ENCODE assay signal across 24 cellular contexts in the genomic region with DNA sequence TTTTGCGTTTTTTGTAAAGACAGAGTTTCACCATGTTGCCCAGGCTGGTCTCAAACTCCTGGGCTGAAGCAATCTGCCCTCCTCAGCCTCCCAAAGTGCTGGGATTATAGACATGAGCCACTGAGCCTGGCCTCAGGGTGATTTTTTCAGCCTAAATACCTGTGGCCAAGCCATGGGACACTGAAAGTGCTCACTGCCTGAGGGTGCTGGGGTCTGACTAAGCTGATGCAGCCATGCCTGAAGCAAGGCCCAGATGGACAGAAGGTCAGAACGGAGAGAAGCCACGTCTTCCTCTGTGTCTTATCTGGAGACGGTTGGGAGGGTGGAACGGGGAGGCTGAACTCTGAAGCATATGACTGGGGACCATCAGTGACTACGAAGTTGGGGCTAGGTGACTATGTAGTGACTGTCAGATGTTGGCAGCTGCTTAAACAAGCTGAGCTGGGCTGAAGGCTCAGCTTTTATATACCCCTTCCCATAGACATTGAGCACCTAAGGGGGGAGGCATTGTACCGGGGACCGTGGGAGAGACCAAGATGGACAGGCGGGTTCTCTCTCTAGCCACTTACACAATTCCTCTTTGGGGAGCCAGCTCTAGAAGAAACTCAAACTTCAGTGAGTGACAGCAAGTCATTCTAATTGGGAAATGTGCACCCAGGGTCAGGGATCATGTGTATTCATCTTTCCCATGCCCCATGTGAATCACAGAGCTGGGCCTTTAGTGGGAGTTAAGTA.
"Had no signal": no experiment of that assay in that cellular context is flagged by ENCODE, and none has a peak within 500 bp of the region (broad histone marks: within the 10 kb centered on the region; RNA-seq: fewer than 3 reads in every experiment).

No MANE protein-coding gene starts in this region.

- ATAC-seq: activated CD4-positive, alpha-beta T cell treated with anti-CD3 and anti-CD28 coated beads for 36 hours; activated CD8-positive, alpha-beta T cell treated with anti-CD3 and anti-CD28 coated beads for 36 hours; activated T-cell treated with anti-CD3 and anti-CD28 coated beads, Interleukin-2, amount 50 U/mL, for 72 hours; Right ventricle myocardium inferior; T-cell had no signal

- H3K27me3 Mint-ChIP-seq: activated B cell treated with CpG ODN at 0.5 μM for 24 hours had no signal

- H3K4me1 Mint-ChIP-seq: activated B cell treated with CpG ODN at 0.5 μM for 24 hours; activated CD4-positive, alpha-beta T cell treated with anti-CD3 and anti-CD28 coated beads for 36 hours; activated naive CD8-positive, alpha-beta T cell treated with anti-CD3 and anti-CD28 coated beads, Interleukin-2, amount 10 ng/mL, durations not matched to agents 7 days and 5 days; T-cell had no signal

- DNase-seq: activated B cell treated with CpG ODN at 0.5 μM for 24 hours; activated CD4-positive, alpha-beta T cell treated with anti-CD3 and anti-CD28 coated beads for 36 hours; activated CD4-positive, alpha-beta T cell treated with anti-CD3 and anti-CD28 coated beads, Interleukin-2, amount 50 U/mL, for 1 hour; activated CD8-positive, alpha-beta memory T cell treated with anti-CD3 and anti-CD28 coated beads, Interleukin-2, amount 50 U/mL, for 4 hours; activated CD8-positive, alpha-beta T cell treated with anti-CD3 and anti-CD28 coated beads for 36 hours; activated naive CD4-positive, alpha-beta T cell treated with anti-CD3 and anti-CD28 coated beads, Interleukin-2, amount 50 U/mL, for 16 hours; activated naive CD8-positive, alpha-beta T cell treated with anti-CD3 and anti-CD28 coated beads, Interleukin-2, amount 10 ng/mL, durations not matched to agents 7 days and 5 days; activated T-cell treated with anti-CD3 and anti-CD28 coated beads, Interleukin-2, amount 50 U/mL, for 72 hours; aorta; central memory CD4-positive, alpha-beta T cell; KG1; NCI-H1048; NCI-H1417; NCI-H1930; NCI-H2107; NCI-H2171 treated with DMSO at 0.1 percent for 48 hours; NCI-H345; NCI-H510A; NCI-H526 treated with DMSO at 0.1 percent for 48 hours; NCI-H82; T-cell; T-helper 2 cell; T1000 had no signal

- H3K4me3 Mint-ChIP-seq: activated B cell treated with CpG ODN at 0.5 μM for 24 hours; activated CD4-positive, alpha-beta T cell treated with anti-CD3 and anti-CD28 coated beads for 36 hours; activated CD8-positive, alpha-beta T cell treated with anti-CD3 and anti-CD28 coated beads for 36 hours; activated naive CD8-positive, alpha-beta T cell treated with anti-CD3 and anti-CD28 coated beads, Interleukin-2, amount 10 ng/mL, durations not matched to agents 7 days and 5 days; activated T-cell treated with anti-CD3 and anti-CD28 coated beads, Interleukin-2, amount 50 U/mL, for 72 hours; T-cell had no signal

- H3K27ac Mint-ChIP-seq: activated B cell treated with CpG ODN at 0.5 μM for 24 hours; activated CD4-positive, alpha-beta T cell treated with anti-CD3 and anti-CD28 coated beads for 36 hours; activated CD8-positive, alpha-beta T cell treated with anti-CD3 and anti-CD28 coated beads for 36 hours; activated naive CD8-positive, alpha-beta T cell treated with anti-CD3 and anti-CD28 coated beads, Interleukin-2, amount 10 ng/mL, durations not matched to agents 7 days and 5 days; activated T-cell treated with anti-CD3 and anti-CD28 coated beads, Interleukin-2, amount 50 U/mL, for 72 hours; T-cell had no signal

- H3K36me3 Mint-ChIP-seq: activated naive CD8-positive, alpha-beta T cell treated with anti-CD3 and anti-CD28 coated beads, Interleukin-2, amount 10 ng/mL, durations not matched to agents 7 days and 5 days; T-cell had no signal
